32 cellular contexts compared by ENCODE assay signal in genomic region chr5:112795342-112795741, GRCh38. TPM values are rescaled to one million over a fixed set of nuclear protein-coding genes. Genes with fewer than 3 reads are reported as not detected.
A peak's percentile ranks its signal among the peaks of the same experiment; 100 is the strongest.
DNase-seq lines count a peak whose midpoint lies in the region; ATAC-seq, FAIRE-seq and TF ChIP-seq lines count a peak whose summit lies in the region.
"Had no signal": no experiment of that assay in that cellular context is flagged by ENCODE, and none has a peak within 500 bp of the region (broad histone marks: within the 10 kb centered on the region; RNA-seq: fewer than 3 reads in every experiment).

No MANE protein-coding gene starts in this region.

- no peak overlapping the region for H4K8ac ChIP-seq in H1 (ENCODE audit: extremely low read depth, insufficient read depth, low read length)

- H3K36me3 Mint-ChIP-seq in Calu3 (ENCODE audit: insufficient read depth, unreplicated experiment) (peaks cover 14% of the 10 kb centered on the region), nephron progenitor cell (ENCODE audit: low read depth) (peaks cover 55% of the 10 kb centered on the region), neural progenitor cell (peaks cover 27% of the 10 kb centered on the region)

- H3K23me2 ChIP-seq in H1 (ENCODE audit: low read depth, low read length) = no peaks in the 10 kb centered on the region

- H3K36me3 ChIP-seq in H1 (ENCODE audit: control insufficient read depth in 2 of 4, insufficient read depth in 4 of 4, low read length in 3 of 4) (peaks cover 0 to 8% (median under 1%) of the 10 kb centered on the region in 4 experiments; a peak in 3 of 8 replicates), breast epithelium (peaks cover 10% of the 10 kb centered on the region), neural progenitor cell (peaks cover 16% of the 10 kb centered on the region)

- FAIRE-seq in H1 (lab: Jason Lieb, UNC) = no peak
- FAIRE-seq: frontal cortex, islet of Langerhans, RCC 7860 had no signal

- no peaks in the 10 kb centered on the region for H4K20me1 ChIP-seq in H1 (replicated peaks in 1 of 2; ENCODE audit: control insufficient read depth in 1 of 2, insufficient read depth in 2 of 2, low read length in 2 of 2)
- no peaks in the 10 kb centered on the region for H4K20me1 ChIP-seq in neural progenitor cell (ENCODE audit: low read depth)

- H3K27me3 ChIP-seq in H1 (replicated peaks in 1 of 4; ENCODE audit: control insufficient read depth in 3 of 4, extremely low read depth in 1 of 4, insufficient read depth in 3 of 4, low read length in 3 of 4) (no peaks in the 10 kb centered on the region), breast epithelium (no peaks in the 10 kb centered on the region), neural progenitor cell (no peaks in the 10 kb centered on the region)
- H3K27me3 ChIP-seq: cardiac muscle cell, esophagus squamous epithelium, hepatocyte, left lung, stomach, thyroid gland had no signal

- H2BK120ac ChIP-seq in H1 (replicated peaks; ENCODE audit: low read depth, low read length) = peak overlapping the region; percentile 47

- POLR2A ChIA-PET in H1 (lab: Charles Lee; ENCODE audit: partially characterized antibody) = interaction anchor here (1.0 kb wide), 1 partner anchor 85 kb away, joined by 6 read pairs; no protein-coding TSS in a partner anchor

- H3K56ac ChIP-seq in H1 (replicated peaks; ENCODE audit: insufficient read length, low read depth, low read length) = no peak overlapping the region

- no peak overlapping the region for H2AFZ ChIP-seq in H1 (ENCODE audit: low read length)
- H2AFZ ChIP-seq in neural progenitor cell (replicated peaks) = no peak overlapping the region
- H2AFZ ChIP-seq: hepatocyte had no signal

- no peak for TF ChIP-seq RAD21 in H1 (IDR thresholded peaks at IDR 0.05 in 1 of 2, conservative IDR thresholded peaks at IDR 0.05 in 1 of 2; ENCODE audit: low read depth in 2 of 2, low read length in 2 of 2)

- TF ChIP-seq POLR2A in H1 (IDR thresholded peaks at IDR 0.05; ENCODE audit: control extremely low read depth in 1 of 2, low read depth in 2 of 2, low read length in 2 of 2) = no peak
- no peak for TF ChIP-seq POLR2A in breast epithelium (IDR thresholded peaks at IDR 0.05)

- H3K9me3 ChIP-seq in H1 (ENCODE audit: insufficient read depth in 2 of 2, low read depth in 1 of 2, low read length in 1 of 2) (no peaks in the 10 kb centered on the region), breast epithelium (no peaks in the 10 kb centered on the region), neural progenitor cell (ENCODE audit: low read depth) (no peaks in the 10 kb centered on the region)
- H3K9me3 ChIP-seq: esophagus squamous epithelium, left lung, stomach, thyroid gland had no signal

- no peak overlapping the region for H2BK12ac ChIP-seq in H1 (ENCODE audit: low read depth, low read length)

- ATAC-seq in HG03135 (IDR thresholded peaks at IDR 0.05; ENCODE audit: unreplicated experiment) = no peak
- ATAC-seq: activated CD4-positive, CD25-positive, alpha-beta regulatory T cell treated with anti-CD3 and anti-CD28 coated beads, Interleukin-2, amount 50 U/mL, for 24 hours; effector memory CD8-positive, alpha-beta T cell; left lung had no signal

- H3K4me2 ChIP-seq in H1 (ENCODE audit: insufficient read depth in 1 of 2, low read depth in 2 of 2, low read length in 2 of 2) (0 out of 4 replicates have a peak overlapping the region, but pooled peaks of 1 of the 2 experiments have one; percentile 52), neural progenitor cell (no peak overlapping the region)
- H3K4me2 ChIP-seq: hepatocyte had no signal

- no peak overlapping the region; a peak in 1 of 8 replicates for H3K4me3 ChIP-seq in H1 (ENCODE audit: extremely low read depth in 1 of 4, insufficient read depth in 2 of 4, low read depth in 3 of 4, low read length in 4 of 4)
- no peak overlapping the region for H3K4me3 ChIP-seq in breast epithelium
- H3K4me3 ChIP-seq in neural progenitor cell = no peak overlapping the region
- H3K4me3 ChIP-seq: cardiac muscle cell, coronary artery, esophagus squamous epithelium, hepatocyte, left lung, stomach, thyroid gland had no signal

- H3K27ac ChIP-seq in H1 (ENCODE audit: low read depth, low read length) = no peak overlapping the region
- H3K27ac ChIP-seq in breast epithelium = no peak overlapping the region
- no peak overlapping the region for H3K27ac ChIP-seq in neural progenitor cell
- H3K27ac ChIP-seq: cardiac muscle cell, coronary artery, esophagus squamous epithelium, left lung, stomach, thyroid gland had no signal

- H3K27me3 Mint-ChIP-seq in Calu3 (ENCODE audit: unreplicated experiment) (no peaks in the 10 kb centered on the region), nephron progenitor cell (ENCODE audit: low read depth, poor library complexity) (no peaks in the 10 kb centered on the region), neural progenitor cell (ENCODE audit: insufficient read depth, low read depth) (no peaks in the 10 kb centered on the region)
- H3K27me3 Mint-ChIP-seq: activated CD4-positive, alpha-beta memory T cell treated with anti-CD3 and anti-CD28 coated beads, Interleukin-2, amount 10 ng/mL, durations not matched to agents 7 days and 5 days; activated naive CD8-positive, alpha-beta T cell treated with anti-CD3 and anti-CD28 coated beads for 36 hours; effector memory CD8-positive, alpha-beta T cell; naive thymus-derived CD8-positive, alpha-beta T cell had no signal

- peak overlapping the region; percentile 20 for H4K5ac ChIP-seq in H1 (ENCODE audit: insufficient read length, low read depth, low read length)

- TF ChIP-seq CTCF in Calu3 (IDR thresholded peaks at IDR 0.05; ENCODE audit: unreplicated experiment) (no peak), H1 (IDR thresholded peaks at IDR 0.05; ENCODE audit: control extremely low read depth in 1 of 3, insufficient read depth in 1 of 3, low read depth in 1 of 3, low read length in 3 of 3) (no peak), nephron progenitor cell (IDR thresholded peaks at IDR 0.05) (no peak), breast epithelium (IDR thresholded peaks at IDR 0.05) (no peak), neural progenitor cell (IDR thresholded peaks at IDR 0.05) (no peak)

- BruUV-seq in Calu3 (replicated peaks; lab: Mats Ljungman, UMichigan) = no TSS peak

- no peak overlapping the region for H2BK15ac ChIP-seq in H1 (ENCODE audit: low read length)

- DNase-seq in Calu3 = no peak
- peak; percentile 38 for DNase-seq in OCI-M1 (lab: John Stamatoyannopoulos, UW)
- no peak for DNase-seq in H1 (ENCODE audit: low read depth in 1 of 2, low spot score in 2 of 2)
- DNase-seq in nephron progenitor cell = no peak
- DNase-seq in breast epithelium (ENCODE audit: low spot score in 2 of 2) = no peak
- DNase-seq in neural progenitor cell (ENCODE audit: low spot score) = no peak
- DNase-seq: ACHN; activated CD4-positive, alpha-beta memory T cell treated with anti-CD3 and anti-CD28 coated beads, Interleukin-2, amount 10 ng/mL, durations not matched to agents 7 days and 5 days; activated naive CD8-positive, alpha-beta T cell treated with anti-CD3 and anti-CD28 coated beads for 36 hours; aorta; COR-L47; DMS79; effector memory CD8-positive, alpha-beta T cell; esophagus squamous epithelium; left lung; naive thymus-derived CD8-positive, alpha-beta T cell; NCI-H1048; NCI-H1694 treated with DMSO at 0.1 percent for 48 hours; SIG-M5; stomach; SW 1271; T-helper 9 cell; thyroid gland had no signal

- no peak overlapping the region for H3K14ac ChIP-seq in H1 (ENCODE audit: insufficient read length)

- no peak overlapping the region for H3K4ac ChIP-seq in H1 (replicated peaks; ENCODE audit: insufficient read length, low read depth, low read length)

- TF ChIP-seq EP300 in H1 (IDR thresholded peaks at IDR 0.05; ENCODE audit: borderline replicate concordance in 1 of 2, low read depth in 2 of 2, low read length in 2 of 2) = no peak

- peak overlapping the region; percentile 87; the same call in 1 of the 2 replicates for H2BK5ac ChIP-seq in H1 (ENCODE audit: low read depth, low read length)

- H3K18ac ChIP-seq in H1 (ENCODE audit: extremely low read depth, low read length) = no peak overlapping the region

- H3K9me3 Mint-ChIP-seq in Calu3 (ENCODE audit: low read depth, unreplicated experiment) (no peaks in the 10 kb centered on the region), nephron progenitor cell (no peaks in the 10 kb centered on the region), neural progenitor cell (no peaks in the 10 kb centered on the region)
- H3K9me3 Mint-ChIP-seq: activated CD4-positive, alpha-beta memory T cell treated with anti-CD3 and anti-CD28 coated beads, Interleukin-2, amount 10 ng/mL, durations not matched to agents 7 days and 5 days; activated naive CD8-positive, alpha-beta T cell treated with anti-CD3 and anti-CD28 coated beads for 36 hours; effector memory CD8-positive, alpha-beta T cell; naive thymus-derived CD8-positive, alpha-beta T cell had no signal

- no peak overlapping the region for H2BK20ac ChIP-seq in H1 (ENCODE audit: low read length)

- 50% methylated on average over 3 of the region's 3 CpGs; no CpG with 5 or more reads in 1 of the 2 experiments for WGBS in H1 (ENCODE audit: extremely low coverage in 1 of 2, insufficient coverage in 1 of 2, insufficient read length in 1 of 2, insufficient replicate concordance in 2 of 2, low coverage in 1 of 2, low lambda C conversion rate in 2 of 2, missing lambda C conversion rate in 1 of 2), 2 experiments

- H3K9ac ChIP-seq in H1 (replicated peaks in 1 of 4; ENCODE audit: extremely low read depth in 1 of 4, low read depth in 3 of 4, low read length in 3 of 4) (no peak overlapping the region), neural progenitor cell (no peak overlapping the region)

- H3F3A ChIP-seq in neural progenitor cell (ENCODE audit: low read depth) = no peaks in the 10 kb centered on the region

- H2AK5ac ChIP-seq in H1 (ENCODE audit: low read depth, low read length) = no peak overlapping the region

- intact Hi-C loops in Calu3 (cut with micrococcal nuclease; ENCODE audit: unreplicated experiment) = no loop called here
- intact Hi-C loops in breast epithelium (cut with DNase I; ENCODE audit: low total_unique reads) = no loop called here

- H3K79me1 ChIP-seq in H1 (ENCODE audit: low read depth, low read length) = no peaks in the 10 kb centered on the region

- H3K79me2 ChIP-seq in H1 (ENCODE audit: control insufficient read depth in 1 of 2, insufficient read depth in 2 of 2, low read length in 2 of 2) (no peaks in the 10 kb centered on the region), neural progenitor cell (ENCODE audit: low read depth) (no peaks in the 10 kb centered on the region)
- H3K79me2 ChIP-seq: hepatocyte had no signal

- no peak overlapping the region for H3K23ac ChIP-seq in H1 (ENCODE audit: insufficient read length)

- H3K4me1 Mint-ChIP-seq in Calu3 (ENCODE audit: low read depth, unreplicated experiment) (peaks cover 9% of the 10 kb centered on the region), nephron progenitor cell (no peaks in the 10 kb centered on the region), neural progenitor cell (peaks cover 6% of the 10 kb centered on the region)
- H3K4me1 Mint-ChIP-seq: activated CD4-positive, alpha-beta memory T cell treated with anti-CD3 and anti-CD28 coated beads, Interleukin-2, amount 10 ng/mL, durations not matched to agents 7 days and 5 days had no signal

- H4K91ac ChIP-seq in H1 (replicated peaks; ENCODE audit: insufficient read length, low read length) = no peak overlapping the region

- CTCF ChIA-PET in Calu3 (lab: Charles Lee) (no interaction called here), H1 (lab: Charles Lee; ENCODE audit: partially characterized antibody) (interaction anchor here (0.6 kb wide), 1 partner anchor 1741 kb away, joined by 3 read pairs; no protein-coding TSS in a partner anchor)

- H3K4me1 ChIP-seq in H1 (replicated peaks in 1 of 4; ENCODE audit: control insufficient read depth in 3 of 4, insufficient read depth in 4 of 4, low read length in 3 of 4) (peaks cover 2 to 16% (median 11%) of the 10 kb centered on the region in 4 experiments; a peak in 5 of 7 replicates), breast epithelium (no peaks in the 10 kb centered on the region), neural progenitor cell (no peaks in the 10 kb centered on the region)
- H3K4me1 ChIP-seq: esophagus squamous epithelium, left lung, stomach, thyroid gland had no signal

- H3K4me3 Mint-ChIP-seq in Calu3 (ENCODE audit: low read depth, unreplicated experiment) (no peak overlapping the region), nephron progenitor cell (no peak overlapping the region), neural progenitor cell (no peak overlapping the region)
- H3K4me3 Mint-ChIP-seq: activated CD4-positive, alpha-beta memory T cell treated with anti-CD3 and anti-CD28 coated beads, Interleukin-2, amount 10 ng/mL, durations not matched to agents 7 days and 5 days; activated naive CD8-positive, alpha-beta T cell treated with anti-CD3 and anti-CD28 coated beads for 36 hours; effector memory CD8-positive, alpha-beta T cell; mesothelial cell of epicardium had no signal

- H3K27ac Mint-ChIP-seq in Calu3 (ENCODE audit: unreplicated experiment) (peak overlapping the region; percentile 23), nephron progenitor cell (peak overlapping the region; percentile 1), neural progenitor cell (no peak overlapping the region)
- H3K27ac Mint-ChIP-seq: activated CD4-positive, alpha-beta memory T cell treated with anti-CD3 and anti-CD28 coated beads, Interleukin-2, amount 10 ng/mL, durations not matched to agents 7 days and 5 days; activated naive CD8-positive, alpha-beta T cell treated with anti-CD3 and anti-CD28 coated beads for 36 hours; effector memory CD8-positive, alpha-beta T cell; mesothelial cell of epicardium had no signal

RNA-seq across cellular contexts. Expression of gene APC, which starts 57.7 kb away (rescaled TPM):
- total RNA-seq in Calu3 (2022) = 44.7 and 47.6 TPM in 2 replicates
- 41.9 and 44.0 TPM in 2 replicates for total RNA-seq in H1 (2021; fragmentation: NEBNext Ultra II Directional; extraction: Animal tissue kit (Norgen Biotek cat#: 25700))
- 6.8 and 7.0 TPM in 2 replicates for polyA plus RNA-seq in H1 (2011; rRNA removed)
- polyA plus RNA-seq in H1 (2011; cell fraction: cytosol; rRNA removed) = 8.1 TPM
- 16.8 TPM for polyA plus RNA-seq in H1 (2011; cell fraction: nucleus; rRNA removed)
- polyA plus RNA-seq in H1 (2012, experiment 1 of 2) = 8.9 to 13.5 TPM (median 10.8 TPM) in 4 replicates
- 0.73 TPM for polyA plus RNA-seq in H1 (2012, experiment 2 of 2)
- 21.4 TPM for polyA plus RNA-seq in H1 (2013, experiment 1 of 2)
- polyA plus RNA-seq in H1 (2013, experiment 2 of 2) = 20.6 TPM
- 38.3 and 50.9 TPM in 2 replicates for polyA minus RNA-seq in H1 (2011; rRNA and poly(A)+ RNA removed)
- 30.4 TPM for polyA minus RNA-seq in H1 (2011; cell fraction: cytosol; rRNA and poly(A)+ RNA removed)
- polyA minus RNA-seq in H1 (2011; cell fraction: nucleus; rRNA and poly(A)+ RNA removed) = 120 TPM
- 10 to 100 TPM; 51.5 to 73.9 (median 65.1) TPM for total RNA-seq in breast epithelium
- 39.7 and 51.7 TPM in 2 replicates for total RNA-seq in neural progenitor cell (ENCODE audit: low replicate concordance)
